16 cellular contexts compared by ENCODE assay signal in the genomic region with DNA sequence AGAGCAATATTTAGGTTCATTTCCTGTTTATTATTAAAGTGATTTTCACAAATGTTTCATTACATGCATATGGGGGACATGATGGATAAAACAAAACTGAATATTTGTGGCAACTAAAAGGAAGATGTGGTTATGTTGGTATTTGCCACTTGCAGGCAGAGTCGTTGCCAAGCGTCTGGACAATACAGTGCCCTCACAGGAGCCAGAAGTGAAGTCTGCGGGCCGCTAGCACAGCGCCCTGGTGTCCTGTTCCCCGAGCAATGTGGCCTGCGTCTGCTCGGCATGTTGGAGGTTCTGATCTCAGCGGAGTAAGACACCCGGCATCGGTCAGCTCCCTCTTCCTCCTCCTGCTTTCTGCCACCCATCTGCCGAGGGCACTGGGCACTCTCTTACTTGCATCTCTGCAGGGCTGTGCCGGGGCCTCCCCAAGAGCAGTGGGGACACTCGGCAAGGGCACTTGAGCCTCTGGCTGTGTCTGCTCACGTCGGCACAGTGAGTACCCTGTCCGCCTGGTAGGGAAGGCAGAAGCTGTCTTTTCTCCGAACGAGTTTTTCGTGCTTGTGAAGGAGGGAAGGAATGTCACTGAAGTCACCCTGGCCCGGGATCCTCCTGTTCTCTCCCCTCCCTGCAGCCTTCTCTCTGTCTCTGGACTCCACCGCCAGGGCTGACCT. TPM values are rescaled to one million over a fixed set of nuclear protein-coding genes. Genes with fewer than 3 reads are reported as not detected.
A peak's percentile ranks its signal among the peaks of the same experiment; 100 is the strongest.
DNase-seq lines count a peak whose midpoint lies in the region; ATAC-seq and TF ChIP-seq lines count a peak whose summit lies in the region.
"Had no signal": no experiment of that assay in that cellular context is flagged by ENCODE, and none has a peak within 500 bp of the region (broad histone marks: within the 10 kb centered on the region; RNA-seq: fewer than 3 reads in every experiment).

No MANE protein-coding gene starts in this region.

- H3K27me3 ChIP-seq in uterus = no peaks in the 10 kb centered on the region
- H3K27me3 ChIP-seq: neural progenitor cell had no signal

- ATAC-seq in sciatic nerve = peak; percentile 13
- no peak for ATAC-seq in GM21367 (IDR thresholded peaks at IDR 0.05; ENCODE audit: unreplicated experiment)
- ATAC-seq in HG03045 (IDR thresholded peaks at IDR 0.05; ENCODE audit: unreplicated experiment) = no peak
- ATAC-seq: activated CD4-positive, alpha-beta T cell treated with anti-CD3 and anti-CD28 coated beads for 36 hours; activated naive CD4-positive, alpha-beta T cell treated with anti-CD3 and anti-CD28 coated beads, Interleukin-2, amount 50 U/mL, for 72 hours; foreskin keratinocyte had no signal

- TF ChIP-seq CTCF in foreskin fibroblast (IDR thresholded peaks at IDR 0.05; ENCODE audit: low read depth, low read length) (no peak), uterus (IDR thresholded peaks at IDR 0.05) (no peak)

- intact Hi-C loops in sciatic nerve (cut with DNase I) = no loop called here
- intact Hi-C loops in uterus (cut with DNase I; ENCODE audit: low total_unique reads) = no loop called here

- DNase-seq in ELF-1 (ENCODE audit: low read depth, low spot score) (peak; percentile 57), MV-4-11 (lab: John Stamatoyannopoulos, UW) (peak; percentile 69), foreskin fibroblast (peak; percentile 46 to 69), sciatic nerve (ENCODE audit: low spot score) (no peak), SHP77 treated with DMSO at 0.1 percent for 48 hours (lab: John Stamatoyannopoulos, UW) (no peak), uterus (no peak)
- DNase-seq: activated CD4-positive, alpha-beta T cell treated with anti-CD3 and anti-CD28 coated beads for 36 hours; activated T-cell treated with anti-CD3 and anti-CD28 coated beads for 4 hours; foreskin keratinocyte; NCI-H2081 treated with DMSO at 0.1 percent for 48 hours; NCI-H748 treated with DMSO at 0.1 percent for 48 hours had no signal

- no peak overlapping the region for H3K4me3 ChIP-seq in foreskin fibroblast (ENCODE audit: low read depth in 1 of 2, low read length in 2 of 2)
- H3K4me3 ChIP-seq in uterus = no peak overlapping the region
- H3K4me3 ChIP-seq: neural progenitor cell, suprapubic skin had no signal

- no peaks in the 10 kb centered on the region for H3K9me3 ChIP-seq in uterus
- H3K9me3 ChIP-seq: suprapubic skin had no signal

- no peaks in the 10 kb centered on the region for H3K36me3 ChIP-seq in uterus
- H3K36me3 ChIP-seq: neural progenitor cell, suprapubic skin had no signal

- no peak overlapping the region for H3K27ac ChIP-seq in uterus
- H3K27ac ChIP-seq: foreskin keratinocyte, neural progenitor cell, suprapubic skin had no signal

- no peaks in the 10 kb centered on the region for H3K4me1 ChIP-seq in uterus
- H3K4me1 ChIP-seq: foreskin keratinocyte, neural progenitor cell had no signal

- no peak for TF ChIP-seq POLR2A in uterus (IDR thresholded peaks at IDR 0.05)

RNA-seq across cellular contexts. Expression of a gene that starts 10.5 kb away (rescaled TPM):
- total RNA-seq in sciatic nerve (24.3 TPM), uterus (10 to 100 TPM in 2 of 4 donors, 1 to 10 TPM in 2; 6.7 to 29.7 (median 17.3) TPM)

RNA-seq across cellular contexts. Expression of a gene that starts 46.0 kb away (rescaled TPM):
- total RNA-seq in sciatic nerve (94.6 TPM), uterus (100 to 1,000 TPM in 2 of 4 donors, 10 to 100 TPM in 2; 73.7 to 267 (median 148) TPM)

RNA-seq across cellular contexts. Expression of a gene that starts 54.2 kb away (rescaled TPM):
- total RNA-seq in sciatic nerve = 11.5 TPM
- 100 to 1,000 TPM in 1 of 4 donors, 10 to 100 TPM in 2, 1 to 10 TPM in 1; 7.6 to 102 (median 17.6) TPM for total RNA-seq in uterus

Comparison
In these comparisons a context has a peak if more than half of its experiments do, and no peak if none do; other contexts are left out.
1. DNase-seq: peak in ELF-1 (single experiment), MV-4-11 (single experiment) and foreskin fibroblast (2 of 2); none in sciatic nerve (single experiment), SHP77 treated with DMSO at 0.1 percent for 48 hours (single experiment) and uterus (0 of 2).